20 cellular contexts compared by ENCODE assay signal in the genomic region with DNA sequence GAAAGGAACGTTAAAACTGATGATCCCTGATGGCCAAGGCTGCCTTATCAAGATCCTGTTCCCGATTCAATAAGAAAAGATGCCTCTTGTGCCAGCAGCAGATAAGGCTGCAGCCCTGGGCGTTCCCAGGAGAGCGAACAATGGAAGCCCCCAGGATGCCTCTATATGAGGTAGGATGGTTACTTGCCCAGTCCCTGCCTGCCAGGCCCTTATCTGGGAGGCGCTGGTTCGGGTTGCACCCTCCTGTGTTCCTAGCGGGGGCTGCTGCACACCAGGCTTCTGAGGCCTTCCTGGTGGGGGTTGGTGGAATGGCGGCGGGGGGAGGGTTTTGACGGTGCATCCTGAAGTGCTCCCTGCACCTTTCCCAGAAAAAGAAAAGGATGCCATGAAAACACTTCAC.
DNase-seq lines count a peak whose midpoint lies in the region; ATAC-seq, FAIRE-seq and TF ChIP-seq lines count a peak whose summit lies in the region.
"Had no signal": no experiment of that assay in that cellular context is flagged by ENCODE, and none has a peak within 500 bp of the region (broad histone marks: within the 10 kb centered on the region; RNA-seq: fewer than 3 reads in every experiment).

No MANE protein-coding gene starts in this region.

- FAIRE-seq in A549 (lab: Jason Lieb, UNC), result no peak
- FAIRE-seq: HepG2 had no signal

- H3K27me3 ChIP-seq in mesendoderm (ENCODE audit: insufficient read depth, low read length, poor library complexity), result no peaks in the 10 kb centered on the region

- H3K27ac Mint-ChIP-seq in WTC11, result no peak overlapping the region
- no peak overlapping the region for H3K27ac Mint-ChIP-seq in activated CD4-positive, alpha-beta T cell treated with anti-CD3 and anti-CD28 coated beads, Interleukin-2, amount 10 ng/mL, durations not matched to agents 24 days and 14 days
- H3K27ac Mint-ChIP-seq: CD8-positive, alpha-beta T cell had no signal

- CTCF ChIA-PET in A549 (lab: Yijun Ruan, JAX), result interaction anchor here (0.7 to 4.0 kb wide), 31 partner anchors 14 to 1190 kb away, joined by 3 to 81 read pairs (median 5); a partner anchor contains a TSS
- CTCF ChIA-PET in WTC11 (lab: Charles Lee), result interaction anchor here (0.8 to 4.1 kb wide), 4 partner anchors 31 to 198 kb away, joined by 3 to 55 read pairs (median 3); no protein-coding TSS in a partner anchor

- H3K4me2 ChIP-seq in A549, result no peak overlapping the region
- H3K4me2 ChIP-seq in mesendoderm (ENCODE audit: low read length), result no peak overlapping the region

- 73% methylated on average over 7 of the region's 10 CpGs for WGBS in A549 (ENCODE audit: missing lambda C conversion rate)
- no CpG with 5 or more reads among the region's 10 CpGs for WGBS in mesendoderm (ENCODE audit: extremely low coverage, insufficient coverage, low lambda C conversion rate)

- POLR2A ChIA-PET in A549 (lab: Yijun Ruan, JAX) (no interaction called here), WTC11 (lab: Charles Lee) (no interaction called here)

- no peak for TF ChIP-seq EP300 in A549 (IDR thresholded peaks at IDR 0.05)

- H3K36me3 Mint-ChIP-seq in WTC11, result no peaks in the 10 kb centered on the region
- H3K36me3 Mint-ChIP-seq in activated CD4-positive, alpha-beta T cell treated with anti-CD3 and anti-CD28 coated beads, Interleukin-2, amount 10 ng/mL, durations not matched to agents 24 days and 14 days (ENCODE audit: low read depth), result no peaks in the 10 kb centered on the region
- no peaks in the 10 kb centered on the region for H3K36me3 Mint-ChIP-seq in activated T-cell treated with anti-CD3 and anti-CD28 coated beads, Interleukin-2, amount 50 U/mL, for 4 hours (ENCODE audit: insufficient read depth)
- H3K36me3 Mint-ChIP-seq: CD8-positive, alpha-beta T cell had no signal

- no peak overlapping the region for H3K4ac ChIP-seq in mesendoderm (ENCODE audit: low read depth, low read length)

- no peak overlapping the region for H3K4me3 ChIP-seq in A549
- no peak overlapping the region for H3K4me3 ChIP-seq in mesendoderm (ENCODE audit: low read length)
- H3K4me3 ChIP-seq: K562 had no signal

- H4K5ac ChIP-seq in mesendoderm (ENCODE audit: low read length), result no peak overlapping the region

- no peak for DNase-seq in A549 (ENCODE audit: low read depth in 1 of 2, low spot score in 1 of 2)
- DNase-seq in WTC11 (ENCODE audit: low spot score), result no peak
- DNase-seq in mesendoderm, result peak; percentile 77
- DNase-seq in activated CD4-positive, alpha-beta T cell treated with anti-CD3 and anti-CD28 coated beads, Interleukin-2, amount 50 U/mL, for 48 hours, result no peak
- DNase-seq in activated CD4-positive, alpha-beta T cell treated with anti-CD3 and anti-CD28 coated beads, Interleukin-2, amount 10 ng/mL, durations not matched to agents 24 days and 14 days, result no peak
- DNase-seq in activated T-cell treated with anti-CD3 and anti-CD28 coated beads, Interleukin-2, amount 50 U/mL, for 4 hours, result no peak
- DNase-seq: C1 segment of cervical spinal cord; Calu3; CD8-positive, alpha-beta T cell; DMS153; NCI-H187 treated with DMSO at 0.1 percent for 48 hours; NCI-H2107; NCI-H446 treated with DMSO at 0.1 percent for 48 hours; NCI-H526 treated with DMSO at 0.1 percent for 48 hours had no signal

- no peak overlapping the region for H2BK5ac ChIP-seq in mesendoderm (ENCODE audit: low read length)

- no peak overlapping the region for H2BK15ac ChIP-seq in mesendoderm (replicated peaks; ENCODE audit: low read depth)

- no peak overlapping the region for H3K56ac ChIP-seq in mesendoderm (ENCODE audit: low read length)

- peak overlapping the region; percentile 69 to 86; a peak in 4 of 6 replicates for H3K27ac ChIP-seq in A549
- H3K27ac ChIP-seq in KOPT-K1 (ENCODE audit: low read depth, low read length, poor library complexity, severe bottlenecking), result peak overlapping the region; percentile 39
- no peak overlapping the region for H3K27ac ChIP-seq in mesendoderm (ENCODE audit: low read depth, low read length)
- H3K27ac ChIP-seq: 22Rv1 had no signal

- intact Hi-C loops in activated CD4-positive, alpha-beta T cell treated with anti-CD3 and anti-CD28 coated beads, Interleukin-2, amount 10 ng/mL, durations not matched to agents 24 days and 14 days (cut with micrococcal nuclease), result loop anchor here (1.0 kb wide), 3 partner anchors 138 to 198 kb away; no protein-coding TSS in a partner anchor

- H3K9me3 ChIP-seq in A549 (no peaks in the 10 kb centered on the region), KOPT-K1 (ENCODE audit: insufficient read depth, low read length, poor library complexity, severe bottlenecking) (no peaks in the 10 kb centered on the region)

- TF ChIP-seq POLR2A in A549 (IDR thresholded peaks at IDR 0.05; ENCODE audit: low read length), result no peak

- H3K9me3 Mint-ChIP-seq in WTC11, result peaks cover 19% of the 10 kb centered on the region
- no peaks in the 10 kb centered on the region for H3K9me3 Mint-ChIP-seq in activated CD4-positive, alpha-beta T cell treated with anti-CD3 and anti-CD28 coated beads, Interleukin-2, amount 10 ng/mL, durations not matched to agents 24 days and 14 days
- H3K9me3 Mint-ChIP-seq in activated T-cell treated with anti-CD3 and anti-CD28 coated beads, Interleukin-2, amount 50 U/mL, for 4 hours, result no peaks in the 10 kb centered on the region
- H3K9me3 Mint-ChIP-seq: CD8-positive, alpha-beta T cell had no signal

- H3K4me1 ChIP-seq in A549 (peaks cover 17% of the 10 kb centered on the region), mesendoderm (ENCODE audit: control insufficient read depth, low read depth, low read length) (peaks cover 2% of the 10 kb centered on the region)

- H3K4me1 Mint-ChIP-seq in WTC11, result peaks cover 15% of the 10 kb centered on the region
- H3K4me1 Mint-ChIP-seq in activated CD4-positive, alpha-beta T cell treated with anti-CD3 and anti-CD28 coated beads, Interleukin-2, amount 10 ng/mL, durations not matched to agents 24 days and 14 days, result peaks cover 9% of the 10 kb centered on the region
- peaks cover 3% of the 10 kb centered on the region for H3K4me1 Mint-ChIP-seq in activated T-cell treated with anti-CD3 and anti-CD28 coated beads, Interleukin-2, amount 50 U/mL, for 4 hours (ENCODE audit: low read depth)

- no peak overlapping the region for H3K18ac ChIP-seq in mesendoderm (ENCODE audit: low read length)

- H3K9ac ChIP-seq in mesendoderm (ENCODE audit: low read length), result no peak overlapping the region

- no peaks in the 10 kb centered on the region for H3K79me1 ChIP-seq in mesendoderm (ENCODE audit: low read length)

- no peak overlapping the region for H3K4me3 Mint-ChIP-seq in WTC11
- H3K4me3 Mint-ChIP-seq in activated CD4-positive, alpha-beta T cell treated with anti-CD3 and anti-CD28 coated beads, Interleukin-2, amount 10 ng/mL, durations not matched to agents 24 days and 14 days, result no peak overlapping the region
- H3K4me3 Mint-ChIP-seq in activated T-cell treated with anti-CD3 and anti-CD28 coated beads, Interleukin-2, amount 50 U/mL, for 4 hours, result no peak overlapping the region
- H3K4me3 Mint-ChIP-seq: CD8-positive, alpha-beta T cell had no signal

- no peak for TF ChIP-seq RAD21 in A549 (conservative IDR thresholded peaks at IDR 0.05 in 1 of 2, IDR thresholded peaks at IDR 0.05 in 1 of 2)

- H3K23ac ChIP-seq in mesendoderm (ENCODE audit: low read length), result no peak overlapping the region

- TF ChIP-seq CTCF in A549 (IDR thresholded peaks at IDR 0.05), result no peak
- TF ChIP-seq CTCF in WTC11 (IDR thresholded peaks at IDR 0.05), result no peak

- ATAC-seq in A549 (no peak), WTC11 (no peak), HG02870 (IDR thresholded peaks at IDR 0.05; ENCODE audit: unreplicated experiment) (no peak)
- no peak for ATAC-seq in activated T-cell treated with anti-CD3 and anti-CD28 coated beads, Interleukin-2, amount 50 U/mL, for 4 hours
- ATAC-seq: CD8-positive, alpha-beta T cell; Right ventricle myocardium inferior had no signal

- H2AK5ac ChIP-seq in mesendoderm (ENCODE audit: low read length), result no peak overlapping the region

- H3K27me3 Mint-ChIP-seq in WTC11 (ENCODE audit: low read depth), result peaks cover 11% of the 10 kb centered on the region
- no peaks in the 10 kb centered on the region for H3K27me3 Mint-ChIP-seq in activated CD4-positive, alpha-beta T cell treated with anti-CD3 and anti-CD28 coated beads, Interleukin-2, amount 10 ng/mL, durations not matched to agents 24 days and 14 days
- H3K27me3 Mint-ChIP-seq in activated T-cell treated with anti-CD3 and anti-CD28 coated beads, Interleukin-2, amount 50 U/mL, for 4 hours (ENCODE audit: low read depth), result peaks cover 8% of the 10 kb centered on the region

- H3K36me3 ChIP-seq in KOPT-K1 (ENCODE audit: insufficient read depth, low read length) (no peaks in the 10 kb centered on the region), mesendoderm (ENCODE audit: control insufficient read depth, insufficient read depth, low read length) (no peaks in the 10 kb centered on the region)

- H2BK120ac ChIP-seq in mesendoderm (ENCODE audit: low read depth, low read length), result no peak overlapping the region

- H4K8ac ChIP-seq in mesendoderm (ENCODE audit: low read depth, low read length), result no peak overlapping the region

- no peaks in the 10 kb centered on the region for H3K79me2 ChIP-seq in mesendoderm (ENCODE audit: control insufficient read depth, insufficient read depth, low read length)

TF ChIP-seq in A549, 52 proteins besides CTCF, POLR2A, EP300 and RAD21:
- TF ChIP-seq, protein P1, sequence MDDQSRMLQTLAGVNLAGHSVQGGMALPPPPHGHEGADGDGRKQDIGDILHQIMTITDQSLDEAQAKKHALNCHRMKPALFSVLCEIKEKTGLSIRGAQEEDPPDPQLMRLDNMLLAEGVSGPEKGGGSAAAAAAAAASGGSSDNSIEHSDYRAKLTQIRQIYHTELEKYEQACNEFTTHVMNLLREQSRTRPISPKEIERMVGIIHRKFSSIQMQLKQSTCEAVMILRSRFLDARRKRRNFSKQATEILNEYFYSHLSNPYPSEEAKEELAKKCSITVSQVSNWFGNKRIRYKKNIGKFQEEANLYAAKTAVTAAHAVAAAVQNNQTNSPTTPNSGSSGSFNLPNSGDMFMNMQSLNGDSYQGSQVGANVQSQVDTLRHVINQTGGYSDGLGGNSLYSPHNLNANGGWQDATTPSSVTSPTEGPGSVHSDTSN (IDR thresholded peaks at IDR 0.05), result no peak
TF ChIP-seq in A549: peak in this region for 0.

TF ChIP-seq in WTC11, 78 proteins besides CTCF, POLR2A, EP300 and RAD21 (continues in another document):
- no peak for TF ChIP-seq OVOL2 (CRISPR knock-in tag; IDR thresholded peaks at IDR 0.05; ENCODE audit: borderline replicate concordance)
